ENCODE assay signal across 9 cellular contexts in the genomic region with DNA sequence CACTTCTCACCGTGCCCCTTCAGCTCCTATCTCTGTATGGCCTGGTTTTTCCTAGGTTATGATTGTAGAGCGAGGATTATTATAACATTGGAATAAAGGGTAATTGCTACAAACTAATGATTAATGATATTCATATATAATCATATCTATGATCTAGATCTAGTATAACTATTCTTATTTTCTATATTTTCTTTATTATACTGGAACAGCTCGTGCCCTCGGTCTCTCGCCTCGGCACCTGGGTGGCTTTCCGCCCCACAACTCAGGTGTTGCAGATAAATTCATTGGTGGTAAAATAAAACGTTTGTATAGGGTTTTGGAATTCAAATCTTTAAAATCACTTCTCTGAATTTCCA. TPM values are rescaled to one million over a fixed set of nuclear protein-coding genes. Genes with fewer than 3 reads are reported as not detected.
A peak's percentile ranks its signal among the peaks of the same experiment; 100 is the strongest.
DNase-seq lines count a peak whose midpoint lies in the region; ATAC-seq, FAIRE-seq and TF ChIP-seq lines count a peak whose summit lies in the region.
"Not testable (repeated sequence)": the region's sequence is repeated elsewhere in the genome, so short reads cannot be mapped to it uniquely, and the experiment has no call there.
"Had no signal": no experiment of that assay in that cellular context is flagged by ENCODE, and none has a peak within 500 bp of the region (broad histone marks: within the 10 kb centered on the region; RNA-seq: fewer than 3 reads in every experiment).

No MANE protein-coding gene starts in this region.

- 42 to 56% (median 48%) methylated on average over 8 of the region's 8 CpGs for WGBS in stomach, 5 donors

- not testable (repeated sequence) for TF ChIP-seq EP300 in stomach (IDR thresholded peaks at IDR 0.05)

- H3K4me2 ChIP-seq in BLaER1: peak overlapping the region; percentile 95

- not testable (repeated sequence) for H4K20me1 ChIP-seq in BLaER1

- TF ChIP-seq CTCF in coronary artery (IDR thresholded peaks at IDR 0.05); kidney (IDR thresholded peaks at IDR 0.05; ENCODE audit: borderline replicate concordance, extremely low read depth, insufficient read depth); neutrophil (IDR thresholded peaks at IDR 0.05); stomach (IDR thresholded peaks at IDR 0.05): not testable (repeated sequence)

- H3K4me3 ChIP-seq in BLaER1 (peak overlapping the region; percentile 66), coronary artery (peak overlapping the region; percentile 72), kidney (ENCODE audit: low read length in 2 of 2) (peak overlapping the region; percentile 78 to 88), neutrophil (ENCODE audit: low read depth in 1 of 2, low read length in 1 of 2) (peak overlapping the region; percentile 74 to 77), stomach (peak overlapping the region; percentile 50 to 61 (median 56))

- not testable (repeated sequence) for H3K27me3 Mint-ChIP-seq in IgD-negative memory B cell; T-helper 17 cell; activated naive CD4-positive, alpha-beta T cell treated with anti-CD3 and anti-CD28 coated beads, Interleukin-2, amount 50 U/mL, for 24 hours

- ATAC-seq in T-helper 17 cell: not testable (repeated sequence)

- H3K9me3 ChIP-seq in BLaER1; T-helper 17 cell (ENCODE audit: control insufficient read depth, low read length, poor library complexity, severe bottlenecking); kidney (ENCODE audit: control insufficient read depth in 1 of 2, low read length in 2 of 2); neutrophil; stomach: not testable (repeated sequence)

- peak overlapping the region; percentile 74; the same call in 1 of the 2 replicates for H3K9ac ChIP-seq in BLaER1
- H3K9ac ChIP-seq in kidney (ENCODE audit: low read length in 2 of 2): not testable (repeated sequence)

- not testable (repeated sequence) for TF ChIP-seq POLR2A in stomach (IDR thresholded peaks at IDR 0.05)

- H3K4me3 Mint-ChIP-seq in IgD-negative memory B cell (peak overlapping the region; percentile 88 to 96 (median 92)), T-helper 17 cell (peak overlapping the region; percentile 94)
- peak overlapping the region; percentile 87 for H3K4me3 Mint-ChIP-seq in activated naive CD4-positive, alpha-beta T cell treated with anti-CD3 and anti-CD28 coated beads, Interleukin-2, amount 50 U/mL, for 24 hours

- intact Hi-C loops in kidney (cut with DNase I): loop anchor here (10.0 kb wide), 1 partner anchor 324 kb away; no protein-coding TSS in a partner anchor
- intact Hi-C loops in stomach (cut with DNase I; ENCODE audit: low total_unique reads): not testable (repeated sequence)

- H3K27me3 ChIP-seq in BLaER1, neutrophil: not testable (repeated sequence)
- H3K27me3 ChIP-seq in stomach: peaks cover 0 to 16% (median 0%) of the 10 kb centered on the region in 3 donors

- H3K4me1 ChIP-seq in BLaER1: peaks cover 45% of the 10 kb centered on the region
- not testable (repeated sequence) for H3K4me1 ChIP-seq in kidney (ENCODE audit: control insufficient read depth in 1 of 2, insufficient read depth in 1 of 2, low read depth in 1 of 2, low read length in 2 of 2)
- H3K4me1 ChIP-seq in neutrophil (ENCODE audit: control insufficient read depth in 1 of 2, insufficient read depth in 1 of 2, low read depth in 1 of 2, low read length in 1 of 2): peaks cover 36 to 39% of the 10 kb centered on the region in 2 experiments
- H3K4me1 ChIP-seq in stomach: peaks cover 0 to 33% (median 10%) of the 10 kb centered on the region in 4 donors

- peaks cover 15 to 23% (median 21%) of the 10 kb centered on the region in 3 donors for H3K4me1 Mint-ChIP-seq in IgD-negative memory B cell
- peaks cover 27% of the 10 kb centered on the region for H3K4me1 Mint-ChIP-seq in T-helper 17 cell
- peaks cover 41% of the 10 kb centered on the region for H3K4me1 Mint-ChIP-seq in activated naive CD4-positive, alpha-beta T cell treated with anti-CD3 and anti-CD28 coated beads, Interleukin-2, amount 50 U/mL, for 24 hours

- H3K36me3 ChIP-seq in BLaER1; kidney (ENCODE audit: control insufficient read depth in 1 of 2, insufficient read depth in 2 of 2, low read length in 2 of 2); neutrophil; stomach: not testable (repeated sequence)

- H3K27ac Mint-ChIP-seq in IgD-negative memory B cell: peak overlapping the region; percentile 98 to 100 (median 99)
- peak overlapping the region; percentile 96 for H3K27ac Mint-ChIP-seq in T-helper 17 cell
- peak overlapping the region; percentile 89 for H3K27ac Mint-ChIP-seq in activated naive CD4-positive, alpha-beta T cell treated with anti-CD3 and anti-CD28 coated beads, Interleukin-2, amount 50 U/mL, for 24 hours

- H3K36me3 Mint-ChIP-seq in IgD-negative memory B cell; T-helper 17 cell (ENCODE audit: low read depth); activated naive CD4-positive, alpha-beta T cell treated with anti-CD3 and anti-CD28 coated beads, Interleukin-2, amount 50 U/mL, for 24 hours: not testable (repeated sequence)

- not testable (repeated sequence) for DNase-seq in T-helper 17 cell; coronary artery (ENCODE audit: low spot score); kidney; stomach

- H3K27ac ChIP-seq in BLaER1 (peak overlapping the region; percentile 76; the same call in 1 of the 2 replicates), coronary artery (peak overlapping the region in 1 of 2 donors; percentile 78), neutrophil (peak overlapping the region; percentile 100), stomach (peak overlapping the region; percentile 65 to 90 (median 88))
- not testable (repeated sequence) for H3K27ac ChIP-seq in kidney (ENCODE audit: low read depth in 2 of 2, low read length in 2 of 2)

- FAIRE-seq in kidney (lab: Jason Lieb, UNC): not testable (repeated sequence)

- not testable (repeated sequence) for H3K9me3 Mint-ChIP-seq in IgD-negative memory B cell; activated naive CD4-positive, alpha-beta T cell treated with anti-CD3 and anti-CD28 coated beads, Interleukin-2, amount 50 U/mL, for 24 hours

RNA-seq across cellular contexts. Expression of gene CARD8, which starts 4.6 kb away (rescaled TPM):
- polyA plus RNA-seq in IgD-negative memory B cell (85.7 TPM), kidney (ENCODE audit: insufficient read depth, low read depth, low replicate concordance) (11.4 TPM), stomach (10 to 100 TPM; 16.0 to 20.7 (median 17.1) TPM)
- total RNA-seq in T-helper 17 cell (100 to 1,000 TPM; 127 to 164 TPM), kidney (53.1 TPM), stomach (10 to 100 TPM in 4 of 5 donors, 1 to 10 TPM in 1; 5.2 to 63.6 (median 39.4) TPM)

RNA-seq across cellular contexts. Expression of gene ZNF114, which starts 9.5 kb away (rescaled TPM):
- 0.30 TPM for polyA plus RNA-seq in IgD-negative memory B cell
- total RNA-seq in T-helper 17 cell: not detected
- 1.2 TPM for total RNA-seq in kidney
- 0.17 TPM for polyA plus RNA-seq in kidney (ENCODE audit: insufficient read depth, low read depth, low replicate concordance)
- under 1 TPM in 1 of 5 donors, not detected in 4; 0.55 TPM for total RNA-seq in stomach
- polyA plus RNA-seq in stomach: under 1 TPM in 1 of 3 donors, not detected in 2; 0.10 TPM
- total RNA-seq: vagina had no signal
